28 cellular contexts compared by ENCODE assay signal in the genomic region with DNA sequence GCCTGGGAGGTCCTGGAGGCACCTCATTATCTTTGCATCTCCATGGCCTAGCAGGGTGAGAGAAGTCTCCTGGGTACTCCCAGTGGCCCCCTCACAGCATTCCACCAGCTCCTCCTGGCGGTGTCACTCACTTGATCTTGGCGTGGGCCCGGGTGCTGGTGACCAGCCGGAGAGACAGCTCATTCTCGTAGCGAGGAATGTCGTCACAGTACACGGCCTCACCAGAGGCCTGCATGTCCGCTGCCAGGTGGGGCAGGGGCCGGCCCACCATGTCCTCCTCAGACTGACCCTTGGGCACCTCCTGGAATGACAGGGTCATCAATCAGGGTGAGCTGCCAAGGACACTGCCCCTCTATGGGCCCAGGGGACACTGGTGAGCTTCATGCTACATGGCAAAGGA. TPM values are rescaled to one million over a fixed set of nuclear protein-coding genes. Genes with fewer than 3 reads are reported as not detected.
"Had no signal": no experiment of that assay in that cellular context is flagged by ENCODE, and none has a peak within 500 bp of the region (broad histone marks: within the 10 kb centered on the region; RNA-seq: fewer than 3 reads in every experiment).

No MANE protein-coding gene starts in this region.

- ATAC-seq: gastroesophageal sphincter; left lobe of liver; natural killer cell; sciatic nerve; stimulated activated memory B cell treated with anti-CD40 and anti-IgM and Interleukin-4, amounts not matched to agents 10 μg/mL and 1 μg/mL and 100 μg/mL, for 72 hours; stimulated activated naive CD8-positive, alpha-beta T cell treated with anti-CD3 and anti-CD28 coated beads, Interleukin-15, Interleukin-2, amounts not matched to agents 100 U/mL and 50 U/mL, for 24 hours had no signal

- H3K79me2 ChIP-seq: hepatocyte had no signal

- H3K27me3 Mint-ChIP-seq: stimulated activated memory B cell treated with anti-CD40 and anti-IgM and Interleukin-4, amounts not matched to agents 10 μg/mL and 1 μg/mL and 100 μg/mL, for 72 hours; type B pancreatic cell had no signal

- H3K4me1 Mint-ChIP-seq: memory B cell; natural killer cell; stimulated activated memory B cell treated with anti-CD40 and anti-IgM and Interleukin-4, amounts not matched to agents 10 μg/mL and 1 μg/mL and 100 μg/mL, for 72 hours had no signal

- H3K4me3 ChIP-seq: gastroesophageal sphincter, heart left ventricle, hepatocyte, lung, prostate gland, right atrium auricular region, testis, tibial artery had no signal

- H3K36me3 ChIP-seq: gastroesophageal sphincter, heart left ventricle, neutrophil, prostate gland, right atrium auricular region had no signal

- H3K27me3 ChIP-seq: gastroesophageal sphincter, heart left ventricle, hepatocyte, neutrophil, right atrium auricular region, testis, tibial artery had no signal

- DNase-seq: cerebellar nuclear complex; cortex of kidney; effector CD8-positive, alpha-beta T cell; erythroblast; foreskin fibroblast; heart left ventricle; kidney; natural killer cell; stimulated activated CD4-positive, alpha-beta T cell treated with anti-CD3 and anti-CD28 coated beads, Interleukin-2, amount 100 ng/mL, for 24 hours; stimulated activated CD4-positive, alpha-beta T cell treated with anti-CD3 and anti-CD28 coated beads, Interleukin-4, amount 100 ng/mL, for 24 hours; stimulated activated naive CD8-positive, alpha-beta T cell treated with anti-CD3 and anti-CD28 coated beads, Interleukin-15, Interleukin-2, amounts not matched to agents 100 U/mL and 50 U/mL, for 24 hours; substantia nigra; testis; tibial artery had no signal

- H3K4me3 Mint-ChIP-seq: memory B cell; natural killer cell; stimulated activated memory B cell treated with anti-CD40 and anti-IgM and Interleukin-4, amounts not matched to agents 10 μg/mL and 1 μg/mL and 100 μg/mL, for 72 hours; type B pancreatic cell had no signal

- H3K36me3 Mint-ChIP-seq: memory B cell; natural killer cell; stimulated activated memory B cell treated with anti-CD40 and anti-IgM and Interleukin-4, amounts not matched to agents 10 μg/mL and 1 μg/mL and 100 μg/mL, for 72 hours; type B pancreatic cell had no signal

- H3K27ac ChIP-seq: gastroesophageal sphincter, heart left ventricle, hepatocyte, neutrophil, prostate gland, right atrium auricular region, testis, tibial artery had no signal

- H3K4me1 ChIP-seq: gastroesophageal sphincter, heart left ventricle, prostate gland, right atrium auricular region, testis, tibial artery had no signal

- H2AFZ ChIP-seq: hepatocyte had no signal

- H3K4me2 ChIP-seq: hepatocyte had no signal

- H3K9me3 ChIP-seq: gastroesophageal sphincter, heart left ventricle, neutrophil, prostate gland, right atrium auricular region, testis, tibial artery had no signal

- H3K27ac Mint-ChIP-seq: memory B cell; natural killer cell; stimulated activated memory B cell treated with anti-CD40 and anti-IgM and Interleukin-4, amounts not matched to agents 10 μg/mL and 1 μg/mL and 100 μg/mL, for 72 hours; type B pancreatic cell had no signal

- H3K9me3 Mint-ChIP-seq: natural killer cell, type B pancreatic cell had no signal

RNA-seq across cellular contexts. Expression of a gene that starts 42.4 kb away (rescaled TPM):
- total RNA-seq: dermis microvascular lymphatic vessel endothelial cell, mononuclear cell, natural killer cell, right atrium auricular region, skeletal muscle tissue had no signal
